In genomic region chr5:1762121-1762877, GRCh38 we compare ENCODE assay signal across 18 cellular contexts. TPM values are rescaled to one million over a fixed set of nuclear protein-coding genes. Genes with fewer than 3 reads are reported as not detected.
DNase-seq lines count a peak whose midpoint lies in the region; ATAC-seq, FAIRE-seq and TF ChIP-seq lines count a peak whose summit lies in the region.
"Had no signal": no experiment of that assay in that cellular context is flagged by ENCODE, and none has a peak within 500 bp of the region (broad histone marks: within the 10 kb centered on the region; RNA-seq: fewer than 3 reads in every experiment).

No MANE protein-coding gene starts in this region.

- no peak overlapping the region for H3K4ac ChIP-seq in H1 (replicated peaks; ENCODE audit: insufficient read length, low read depth, low read length)

- no peak for TF ChIP-seq EP300 in H1 (IDR thresholded peaks at IDR 0.05; ENCODE audit: borderline replicate concordance in 1 of 2, low read depth in 2 of 2, low read length in 2 of 2)
- no peak for TF ChIP-seq EP300 in ovary (IDR thresholded peaks at IDR 0.05)

- no peak overlapping the region for H2AFZ ChIP-seq in H1 (ENCODE audit: low read length)

- H2BK12ac ChIP-seq in H1 (ENCODE audit: low read depth, low read length), result no peak overlapping the region

- H3K27ac Mint-ChIP-seq in CD14-positive monocyte, result no peak overlapping the region
- H3K27ac Mint-ChIP-seq: activated naive CD8-positive, alpha-beta T cell treated with anti-CD3 and anti-CD28 coated beads, Interleukin-2, amount 50 U/mL, for 24 hours; CD8-positive, alpha-beta T cell; natural killer cell had no signal

- H2AK5ac ChIP-seq in H1 (ENCODE audit: low read depth, low read length), result no peak overlapping the region

- H3K79me1 ChIP-seq in H1 (ENCODE audit: low read depth, low read length), result no peaks in the 10 kb centered on the region

- no peak overlapping the region for H3K18ac ChIP-seq in H1 (ENCODE audit: extremely low read depth, low read length)

- peaks cover 60% of the 10 kb centered on the region for H3K4me1 ChIP-seq in BLaER1
- H3K4me1 ChIP-seq in H1 (replicated peaks in 1 of 4; ENCODE audit: control insufficient read depth in 3 of 4, insufficient read depth in 4 of 4, low read length in 3 of 4), result peaks cover 0 to 6% (median 0%) of the 10 kb centered on the region in 4 experiments; a peak in 5 of 7 replicates
- no peaks in the 10 kb centered on the region for H3K4me1 ChIP-seq in ovary (ENCODE audit: insufficient read depth)
- H3K4me1 ChIP-seq in testis, result no peaks in the 10 kb centered on the region
- H3K4me1 ChIP-seq: esophagus squamous epithelium, gastroesophageal sphincter had no signal

- H2BK120ac ChIP-seq in H1 (replicated peaks; ENCODE audit: low read depth, low read length), result no peak overlapping the region

- TF ChIP-seq RAD21 in H1 (IDR thresholded peaks at IDR 0.05 in 1 of 2, conservative IDR thresholded peaks at IDR 0.05 in 1 of 2; ENCODE audit: low read depth in 2 of 2, low read length in 2 of 2), result no peak

- TF ChIP-seq POLR2A in H1 (IDR thresholded peaks at IDR 0.05; ENCODE audit: control extremely low read depth in 1 of 2, low read depth in 2 of 2, low read length in 2 of 2), result no peak
- no peak for TF ChIP-seq POLR2A in ovary (IDR thresholded peaks at IDR 0.05)
- no peak for TF ChIP-seq POLR2A in testis (IDR thresholded peaks at IDR 0.05)

- H3K56ac ChIP-seq in H1 (replicated peaks; ENCODE audit: insufficient read length, low read depth, low read length), result no peak overlapping the region

- H3K27ac ChIP-seq in BLaER1 (peak overlapping the region; percentile 10; the same call in 1 of the 2 replicates), H1 (ENCODE audit: low read depth, low read length) (no peak overlapping the region), ovary (no peak overlapping the region), testis (no peak overlapping the region)
- H3K27ac ChIP-seq: body of pancreas, esophagus squamous epithelium, gastroesophageal sphincter had no signal

- no peak overlapping the region for H2BK20ac ChIP-seq in H1 (ENCODE audit: low read length)

- TF ChIP-seq CTCF in CD14-positive monocyte (IDR thresholded peaks at IDR 0.05), result no peak
- no peak for TF ChIP-seq CTCF in H1 (IDR thresholded peaks at IDR 0.05; ENCODE audit: control extremely low read depth in 1 of 3, insufficient read depth in 1 of 3, low read depth in 1 of 3, low read length in 3 of 3)
- TF ChIP-seq CTCF in ovary (IDR thresholded peaks at IDR 0.05), result no peak
- no peak for TF ChIP-seq CTCF in testis (IDR thresholded peaks at IDR 0.05)

- peak overlapping the region; percentile 49 for H3K9ac ChIP-seq in BLaER1
- no peak overlapping the region for H3K9ac ChIP-seq in H1 (replicated peaks in 1 of 4; ENCODE audit: extremely low read depth in 1 of 4, low read depth in 3 of 4, low read length in 3 of 4)

- no peak overlapping the region for H3K4me3 ChIP-seq in BLaER1
- no peak overlapping the region for H3K4me3 ChIP-seq in H1 (ENCODE audit: extremely low read depth in 1 of 4, insufficient read depth in 2 of 4, low read depth in 3 of 4, low read length in 4 of 4)
- no peak overlapping the region for H3K4me3 ChIP-seq in ovary
- H3K4me3 ChIP-seq in testis, result no peak overlapping the region
- H3K4me3 ChIP-seq: body of pancreas, esophagus squamous epithelium, gastroesophageal sphincter, K562 had no signal

- FAIRE-seq in H1 (lab: Jason Lieb, UNC), result no peak
- FAIRE-seq: H54, K562 had no signal

- H3K36me3 Mint-ChIP-seq in CD14-positive monocyte, result no peaks in the 10 kb centered on the region
- H3K36me3 Mint-ChIP-seq: CD8-positive, alpha-beta T cell; natural killer cell had no signal

- H3K4me2 ChIP-seq in BLaER1 (peak overlapping the region; percentile 89), H1 (ENCODE audit: insufficient read depth in 1 of 2, low read depth in 2 of 2, low read length in 2 of 2) (no peak overlapping the region)

- ATAC-seq in HG03159 (IDR thresholded peaks at IDR 0.05; ENCODE audit: unreplicated experiment), result no peak
- ATAC-seq: activated naive CD8-positive, alpha-beta T cell treated with anti-CD3 and anti-CD28 coated beads, Interleukin-2, amount 50 U/mL, for 24 hours; body of pancreas; CD8-positive, alpha-beta T cell; gastroesophageal sphincter; natural killer cell had no signal

- POLR2A ChIA-PET in H1 (lab: Charles Lee; ENCODE audit: partially characterized antibody), result interaction anchor here (1.0 kb wide), 1 partner anchor 39 kb away, joined by 3 read pairs; the partner anchor contains the start of gene NDUFS6

- CTCF ChIA-PET in H1 (lab: Charles Lee; ENCODE audit: partially characterized antibody), result interaction anchor here (0.8 to 4.7 kb wide), 17 partner anchors 9 to 277 kb away, joined by 3 to 27 read pairs (median 5); no protein-coding TSS in a partner anchor

- no peaks in the 10 kb centered on the region for H3K23me2 ChIP-seq in H1 (ENCODE audit: low read depth, low read length)

- H3K27me3 ChIP-seq in BLaER1, result 0 out of 2 replicates have a peak, but pooled peaks cover 5% of the 10 kb centered on the region
- H3K27me3 ChIP-seq in H1 (replicated peaks in 1 of 4; ENCODE audit: control insufficient read depth in 3 of 4, extremely low read depth in 1 of 4, insufficient read depth in 3 of 4, low read length in 3 of 4), result no peaks in the 10 kb centered on the region; a peak in 1 of 7 replicates
- no peaks in the 10 kb centered on the region for H3K27me3 ChIP-seq in ovary
- no peaks in the 10 kb centered on the region for H3K27me3 ChIP-seq in testis
- H3K27me3 ChIP-seq: body of pancreas had no signal

- peaks cover 5 to 27% (median 13%) of the 10 kb centered on the region in 3 donors for H3K27me3 Mint-ChIP-seq in CD14-positive monocyte (ENCODE audit: low read depth in 3 of 3)

- no peak overlapping the region for H4K5ac ChIP-seq in H1 (ENCODE audit: insufficient read length, low read depth, low read length)

- H3K36me3 ChIP-seq in BLaER1, result no peaks in the 10 kb centered on the region
- H3K36me3 ChIP-seq in H1 (ENCODE audit: control insufficient read depth in 2 of 4, insufficient read depth in 4 of 4, low read length in 3 of 4), result no peaks in the 10 kb centered on the region
- H3K36me3 ChIP-seq in ovary, result no peaks in the 10 kb centered on the region
- H3K36me3 ChIP-seq in testis (ENCODE audit: low read depth, missing control alignments), result no peaks in the 10 kb centered on the region
- H3K36me3 ChIP-seq: esophagus squamous epithelium, gastroesophageal sphincter had no signal

- WGBS in H1 (ENCODE audit: extremely low coverage in 1 of 2, insufficient coverage in 1 of 2, insufficient read length in 1 of 2, insufficient replicate concordance in 2 of 2, low coverage in 1 of 2, low lambda C conversion rate in 2 of 2, missing lambda C conversion rate in 1 of 2), 2 experiments, result 91% methylated on average over 25 of the region's 25 CpGs; no CpG with 5 or more reads in 1 of the 2 experiments
- WGBS in ovary, 3 donors, result 79 to 81% (median 81%) methylated on average over 25 of the region's 25 CpGs
- 81 to 91% methylated on average over 19 to 25 of the region's 25 CpGs for whole genome bisulfite sequencing in testis, 2 donors

- 0 out of 2 replicates have a peak overlapping the region, but pooled peaks have one; percentile 16 for H2BK15ac ChIP-seq in H1 (ENCODE audit: low read length)

- H3K9me3 ChIP-seq in BLaER1, result peaks cover 17% of the 10 kb centered on the region
- peaks cover 0 to 3% of the 10 kb centered on the region in 2 experiments; a peak in 1 of 4 replicates for H3K9me3 ChIP-seq in H1 (ENCODE audit: insufficient read depth in 2 of 2, low read depth in 1 of 2, low read length in 1 of 2)
- no peaks in the 10 kb centered on the region for H3K9me3 ChIP-seq in ovary
- no peaks in the 10 kb centered on the region for H3K9me3 ChIP-seq in testis
- H3K9me3 ChIP-seq: body of pancreas, esophagus squamous epithelium, gastroesophageal sphincter had no signal

- no peaks in the 10 kb centered on the region for H3K79me2 ChIP-seq in H1 (ENCODE audit: control insufficient read depth in 1 of 2, insufficient read depth in 2 of 2, low read length in 2 of 2)

- H2BK5ac ChIP-seq in H1 (ENCODE audit: low read depth, low read length), result no peak overlapping the region

- no peak overlapping the region for H3K23ac ChIP-seq in H1 (ENCODE audit: insufficient read length)

- no peak overlapping the region for H3K14ac ChIP-seq in H1 (ENCODE audit: insufficient read length)

- H3K4me3 Mint-ChIP-seq in CD14-positive monocyte, result peak overlapping the region in 1 of 2 donors; percentile 21
- H3K4me3 Mint-ChIP-seq: activated naive CD8-positive, alpha-beta T cell treated with anti-CD3 and anti-CD28 coated beads, Interleukin-2, amount 50 U/mL, for 24 hours; CD8-positive, alpha-beta T cell; natural killer cell had no signal

- no peak overlapping the region; the same call in 1 of the 2 replicates for H4K8ac ChIP-seq in H1 (ENCODE audit: extremely low read depth, insufficient read depth, low read length)

- H4K20me1 ChIP-seq in BLaER1, result no peaks in the 10 kb centered on the region
- no peaks in the 10 kb centered on the region for H4K20me1 ChIP-seq in H1 (replicated peaks in 1 of 2; ENCODE audit: control insufficient read depth in 1 of 2, insufficient read depth in 2 of 2, low read length in 2 of 2)

- intact Hi-C loops in CD14-positive monocyte (cut with micrococcal nuclease) (loop anchor here in 1 of 2 donors (10.0 kb wide), 1 partner anchor 273 kb away; no protein-coding TSS in a partner anchor), ovary (cut with DNase I) (loop anchor here in 3 of 4 donors (10.0 kb wide), 2 partner anchors 273 to 283 kb away; no protein-coding TSS in a partner anchor), testis (cut with DNase I; ENCODE audit: low total_unique reads) (no loop called here)

- H4K91ac ChIP-seq in H1 (replicated peaks; ENCODE audit: insufficient read length, low read length), result no peak overlapping the region

- H3K4me1 Mint-ChIP-seq in CD14-positive monocyte, result no peaks in the 10 kb centered on the region
- H3K4me1 Mint-ChIP-seq: activated naive CD8-positive, alpha-beta T cell treated with anti-CD3 and anti-CD28 coated beads, Interleukin-2, amount 50 U/mL, for 24 hours; natural killer cell had no signal

- DNase-seq in CD14-positive monocyte (ENCODE audit: low spot score) (peak; percentile 38), H1 (ENCODE audit: low read depth in 1 of 2, low spot score in 2 of 2) (peak in 1 of 2 experiments; percentile 41), ovary (peak in 3 of 5 donors; percentile 3 to 16 (median 7)), hepatic stellate cell (ENCODE audit: low spot score) (no peak), testis (no peak)
- DNase-seq: activated naive CD8-positive, alpha-beta T cell treated with anti-CD3 and anti-CD28 coated beads, Interleukin-2, amount 50 U/mL, for 24 hours; CD8-positive, alpha-beta T cell; effector memory CD4-positive, alpha-beta T cell; esophagus squamous epithelium; GF-D8; natural killer cell; T-helper 9 cell had no signal

- peaks cover 0 to 8% (median 0%) of the 10 kb centered on the region in 7 donors for H3K9me3 Mint-ChIP-seq in CD14-positive monocyte
- H3K9me3 Mint-ChIP-seq: activated naive CD8-positive, alpha-beta T cell treated with anti-CD3 and anti-CD28 coated beads, Interleukin-2, amount 50 U/mL, for 24 hours; natural killer cell had no signal

RNA-seq across cellular contexts. Expression of gene MRPL36, which starts 37.3 kb away (rescaled TPM):
- polyA plus RNA-seq in CD14-positive monocyte, result 10 to 100 TPM; 65.9 to 81.7 TPM
- total RNA-seq in H1 (2021; fragmentation: NEBNext Ultra II Directional; extraction: Animal tissue kit (Norgen Biotek cat#: 25700)), result 56.3 and 66.3 TPM in 2 replicates
- polyA plus RNA-seq in H1 (2011; rRNA removed), result 81.5 and 85.5 TPM in 2 replicates
- 67.1 TPM for polyA plus RNA-seq in H1 (2011; cell fraction: cytosol; rRNA removed)
- 71.6 TPM for polyA plus RNA-seq in H1 (2011; cell fraction: nucleus; rRNA removed)
- 75.9 to 89.0 TPM (median 80.9 TPM) in 4 replicates for polyA plus RNA-seq in H1 (2012, experiment 1 of 2)
- polyA plus RNA-seq in H1 (2012, experiment 2 of 2), result 102 TPM
- polyA plus RNA-seq in H1 (2013, experiment 1 of 2), result 87.9 TPM
- polyA plus RNA-seq in H1 (2013, experiment 2 of 2), result 91.7 TPM
- polyA minus RNA-seq in H1 (2011; rRNA and poly(A)+ RNA removed), result 31.6 and 38.0 TPM in 2 replicates
- 32.5 TPM for polyA minus RNA-seq in H1 (2011; cell fraction: cytosol; rRNA and poly(A)+ RNA removed)
- polyA minus RNA-seq in H1 (2011; cell fraction: nucleus; rRNA and poly(A)+ RNA removed), result 22.6 TPM
- 10 to 100 TPM; 26.8 to 42.5 (median 33.8) TPM for total RNA-seq in ovary
- 10 to 100 TPM; 40.8 to 60.7 TPM for polyA plus RNA-seq in ovary
- 100 to 1,000 TPM in 1 of 2 donors, 10 to 100 TPM in 1; 60.8 to 101 TPM for total RNA-seq in testis
- 164 TPM for polyA plus RNA-seq in testis (ENCODE audit: insufficient read depth, low read depth, low replicate concordance)

RNA-seq across cellular contexts. Expression of gene NDUFS6, which starts 38.9 kb away (rescaled TPM):
- 10 to 100 TPM; 62.2 to 62.3 TPM for polyA plus RNA-seq in CD14-positive monocyte
- total RNA-seq in H1 (2021; fragmentation: NEBNext Ultra II Directional; extraction: Animal tissue kit (Norgen Biotek cat#: 25700)), result 72.7 and 77.1 TPM in 2 replicates
- 191 and 302 TPM in 2 replicates for polyA plus RNA-seq in H1 (2011; rRNA removed)
- 224 TPM for polyA plus RNA-seq in H1 (2011; cell fraction: cytosol; rRNA removed)
- 78.2 TPM for polyA plus RNA-seq in H1 (2011; cell fraction: nucleus; rRNA removed)
- polyA plus RNA-seq in H1 (2012, experiment 1 of 2), result 190 to 231 TPM (median 207 TPM) in 4 replicates
- 78.3 TPM for polyA plus RNA-seq in H1 (2012, experiment 2 of 2)
- 141 TPM for polyA plus RNA-seq in H1 (2013, experiment 1 of 2)
- polyA plus RNA-seq in H1 (2013, experiment 2 of 2), result 146 TPM
- 9.3 and 11.6 TPM in 2 replicates for polyA minus RNA-seq in H1 (2011; rRNA and poly(A)+ RNA removed)
- polyA minus RNA-seq in H1 (2011; cell fraction: cytosol; rRNA and poly(A)+ RNA removed), result 55.8 TPM
- polyA minus RNA-seq in H1 (2011; cell fraction: nucleus; rRNA and poly(A)+ RNA removed), result 31.5 TPM
- total RNA-seq in ovary, result 10 to 100 TPM; 16.3 to 50.8 (median 21.5) TPM
- polyA plus RNA-seq in ovary, result 10 to 100 TPM; 17.0 to 31.2 TPM
- 10 to 100 TPM; 54.9 to 58.7 TPM for total RNA-seq in testis
- 59.3 TPM for polyA plus RNA-seq in testis (ENCODE audit: insufficient read depth, low read depth, low replicate concordance)

Comparison
In these comparisons a context has a peak if more than half of its experiments do, and no peak if none do; other contexts are left out.
1. DNase-seq: peak in CD14-positive monocyte (single experiment) and ovary (3 of 5); none in hepatic stellate cell (single experiment) and testis (single experiment).